Comparison of ENCODE assay signal across 15 cellular contexts in the genomic region with DNA sequence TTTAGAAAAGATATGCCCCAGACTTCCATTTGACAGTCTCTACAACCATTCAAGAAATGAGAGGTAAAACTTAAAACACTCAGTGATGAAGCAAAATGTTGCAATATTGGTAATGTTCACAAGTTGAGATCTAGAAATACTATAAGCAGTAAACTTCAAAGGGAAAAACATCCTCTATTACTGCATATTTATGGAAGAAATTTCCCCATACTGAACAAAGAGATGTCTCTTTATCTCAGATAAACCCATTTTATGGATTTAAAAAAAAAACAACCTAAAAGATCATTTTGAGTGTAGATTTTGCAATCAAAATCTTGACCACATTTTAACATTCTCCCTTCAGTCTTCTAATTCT.
DNase-seq lines count a peak whose midpoint lies in the region; ATAC-seq and TF ChIP-seq lines count a peak whose summit lies in the region.
"Had no signal": no experiment of that assay in that cellular context is flagged by ENCODE, and none has a peak within 500 bp of the region (broad histone marks: within the 10 kb centered on the region; RNA-seq: fewer than 3 reads in every experiment).

No MANE protein-coding gene starts in this region.

- H3K27ac Mint-ChIP-seq in activated CD4-positive, alpha-beta T cell treated with anti-CD3 and anti-CD28 coated beads, Interleukin-2, amount 10 ng/mL, durations not matched to agents 7 days and 5 days: peak overlapping the region; percentile 98
- H3K27ac Mint-ChIP-seq in activated naive CD8-positive, alpha-beta T cell treated with anti-CD3 and anti-CD28 coated beads, Interleukin-2, amount 50 U/mL, for 24 hours: peak overlapping the region; percentile 95
- H3K27ac Mint-ChIP-seq: WTC11 had no signal

- H3K4me3 Mint-ChIP-seq in activated CD4-positive, alpha-beta T cell treated with anti-CD3 and anti-CD28 coated beads, Interleukin-2, amount 10 ng/mL, durations not matched to agents 7 days and 5 days: peak overlapping the region; percentile 66
- peak overlapping the region; percentile 74 for H3K4me3 Mint-ChIP-seq in activated naive CD8-positive, alpha-beta T cell treated with anti-CD3 and anti-CD28 coated beads, Interleukin-2, amount 50 U/mL, for 24 hours
- H3K4me3 Mint-ChIP-seq: WTC11 had no signal

- H3K27ac ChIP-seq in smooth muscle cell (ENCODE audit: low read depth) (no peak overlapping the region), adrenal gland (no peak overlapping the region)
- H3K27ac ChIP-seq: left lung, testis had no signal

- H3F3A ChIP-seq in smooth muscle cell (ENCODE audit: low read depth): no peaks in the 10 kb centered on the region

- POLR2A ChIA-PET in activated CD4-positive, alpha-beta T cell treated with anti-CD3 and anti-CD28 coated beads, Interleukin-2, amount 10 ng/mL, durations not matched to agents 7 days and 5 days (lab: Charles Lee): interaction anchor here (0.6 to 0.9 kb wide), 2 partner anchors 11 to 184 kb away, joined by 3 to 4 read pairs; no protein-coding TSS in a partner anchor

- no peak overlapping the region for H3K4me2 ChIP-seq in smooth muscle cell

- intact Hi-C loops in adrenal gland (cut with DNase I): no loop called here

- no peak overlapping the region for H3K9ac ChIP-seq in smooth muscle cell (ENCODE audit: low read depth)

- H3K4me3 ChIP-seq in smooth muscle cell (no peak overlapping the region), adrenal gland (no peak overlapping the region)
- H3K4me3 ChIP-seq: left lung, testis had no signal

- no peak for TF ChIP-seq CTCF in smooth muscle cell (IDR thresholded peaks at IDR 0.05; ENCODE audit: borderline replicate concordance, insufficient read depth, poor library complexity, severe bottlenecking)
- TF ChIP-seq CTCF in adrenal gland (IDR thresholded peaks at IDR 0.05): no peak

- TF ChIP-seq POLR2A in adrenal gland (IDR thresholded peaks at IDR 0.05): no peak

- H2AFZ ChIP-seq in smooth muscle cell (ENCODE audit: low read depth): peak overlapping the region; percentile 56

- peaks cover 58% of the 10 kb centered on the region for H3K36me3 Mint-ChIP-seq in activated CD4-positive, alpha-beta T cell treated with anti-CD3 and anti-CD28 coated beads, Interleukin-2, amount 10 ng/mL, durations not matched to agents 7 days and 5 days (ENCODE audit: low read depth)
- peaks cover 18% of the 10 kb centered on the region for H3K36me3 Mint-ChIP-seq in activated naive CD8-positive, alpha-beta T cell treated with anti-CD3 and anti-CD28 coated beads, Interleukin-2, amount 50 U/mL, for 24 hours (ENCODE audit: low read depth)
- H3K36me3 Mint-ChIP-seq: WTC11 had no signal

- no peaks in the 10 kb centered on the region for H3K79me2 ChIP-seq in smooth muscle cell (ENCODE audit: low read depth)

- peaks cover 5% of the 10 kb centered on the region for H3K4me1 ChIP-seq in smooth muscle cell (ENCODE audit: low read depth)
- no peaks in the 10 kb centered on the region for H3K4me1 ChIP-seq in adrenal gland (replicated peaks in 1 of 2)
- H3K4me1 ChIP-seq: left lung, testis had no signal

- no peaks in the 10 kb centered on the region for H3K27me3 Mint-ChIP-seq in activated CD4-positive, alpha-beta T cell treated with anti-CD3 and anti-CD28 coated beads, Interleukin-2, amount 10 ng/mL, durations not matched to agents 7 days and 5 days
- no peaks in the 10 kb centered on the region for H3K27me3 Mint-ChIP-seq in activated naive CD8-positive, alpha-beta T cell treated with anti-CD3 and anti-CD28 coated beads, Interleukin-2, amount 50 U/mL, for 24 hours

- H4K20me1 ChIP-seq in smooth muscle cell (ENCODE audit: low read depth): no peaks in the 10 kb centered on the region

- DNase-seq in activated CD4-positive, alpha-beta T cell treated with anti-CD3 and anti-CD28 coated beads, Interleukin-2, amount 10 ng/mL, durations not matched to agents 7 days and 5 days: no peak
- DNase-seq in activated CD4-positive, alpha-beta T cell treated with anti-CD3 and anti-CD28 coated beads, Interleukin-2, amount 50 U/mL, for 1 hour: no peak
- DNase-seq in MV-4-11 (lab: John Stamatoyannopoulos, UW) (peak; percentile 2), smooth muscle cell (lab: John Stamatoyannopoulos, UW; ENCODE audit: unreplicated experiment) (no peak), adrenal gland (no peak), amygdala (lab: John Stamatoyannopoulos, UW) (no peak)
- no peak for DNase-seq in activated naive CD8-positive, alpha-beta T cell treated with anti-CD3 and anti-CD28 coated beads, Interleukin-2, amount 50 U/mL, for 24 hours
- no peak for DNase-seq in activated CD4-positive, CD25-positive, alpha-beta regulatory T cell treated with anti-CD3 and anti-CD28 coated beads, Interleukin-2, amount 50 U/mL, for 72 hours
- DNase-seq: COR-L47, foreskin fibroblast, NCI-H187 treated with DMSO at 0.1 percent for 48 hours, NCI-H524 treated with DMSO at 0.1 percent for 48 hours, testis had no signal

- peaks cover 18% of the 10 kb centered on the region for H3K9me3 Mint-ChIP-seq in activated CD4-positive, alpha-beta T cell treated with anti-CD3 and anti-CD28 coated beads, Interleukin-2, amount 10 ng/mL, durations not matched to agents 7 days and 5 days
- H3K9me3 Mint-ChIP-seq in activated naive CD8-positive, alpha-beta T cell treated with anti-CD3 and anti-CD28 coated beads, Interleukin-2, amount 50 U/mL, for 24 hours: peaks cover 13% of the 10 kb centered on the region

- H3K4me1 Mint-ChIP-seq in activated CD4-positive, alpha-beta T cell treated with anti-CD3 and anti-CD28 coated beads, Interleukin-2, amount 10 ng/mL, durations not matched to agents 7 days and 5 days: peaks cover 62% of the 10 kb centered on the region
- H3K4me1 Mint-ChIP-seq in activated naive CD8-positive, alpha-beta T cell treated with anti-CD3 and anti-CD28 coated beads, Interleukin-2, amount 50 U/mL, for 24 hours: peaks cover 45% of the 10 kb centered on the region
- H3K4me1 Mint-ChIP-seq: WTC11 had no signal

- H3K36me3 ChIP-seq in smooth muscle cell (ENCODE audit: low read depth) (no peaks in the 10 kb centered on the region), adrenal gland (replicated peaks in 1 of 2) (no peaks in the 10 kb centered on the region)
- H3K36me3 ChIP-seq: left lung had no signal

- no peak for ATAC-seq in activated naive CD8-positive, alpha-beta T cell treated with anti-CD3 and anti-CD28 coated beads, Interleukin-2, amount 50 U/mL, for 24 hours
- ATAC-seq: WTC11 had no signal

- CTCF ChIA-PET in activated CD4-positive, alpha-beta T cell treated with anti-CD3 and anti-CD28 coated beads, Interleukin-2, amount 10 ng/mL, durations not matched to agents 7 days and 5 days (lab: Charles Lee): interaction anchor here (0.6 to 2.3 kb wide), 9 partner anchors 11 to 211 kb away, joined by 3 to 9 read pairs (median 5); partner anchors contain the start of gene TAB2

- H3K9me3 ChIP-seq in smooth muscle cell (replicated peaks; ENCODE audit: low read depth) (no peaks in the 10 kb centered on the region), adrenal gland (replicated peaks in 1 of 3) (no peaks in the 10 kb centered on the region)
- H3K9me3 ChIP-seq: left lung, testis had no signal

- H3K27me3 ChIP-seq in smooth muscle cell (ENCODE audit: low read depth) (no peaks in the 10 kb centered on the region), adrenal gland (no peaks in the 10 kb centered on the region)
- H3K27me3 ChIP-seq: left lung, testis had no signal
